In genomic region chr18:31649894-31650719, GRCh38 we compare ENCODE assay signal across 12 cellular contexts.
A peak's percentile ranks its signal among the peaks of the same experiment; 100 is the strongest.
DNase-seq lines count a peak whose midpoint lies in the region; ATAC-seq and TF ChIP-seq lines count a peak whose summit lies in the region.
"Had no signal": no experiment of that assay in that cellular context is flagged by ENCODE, and none has a peak within 500 bp of the region (broad histone marks: within the 10 kb centered on the region; RNA-seq: fewer than 3 reads in every experiment).

No MANE protein-coding gene starts in this region.

- no peaks in the 10 kb centered on the region for H3K9me3 ChIP-seq in RWPE2 (ENCODE audit: severe bottlenecking)
- no peaks in the 10 kb centered on the region for H3K9me3 ChIP-seq in effector memory CD4-positive, alpha-beta T cell (ENCODE audit: control insufficient read depth, low read length)
- H3K9me3 ChIP-seq: neutrophil, transverse colon had no signal

- H3K27ac ChIP-seq in RWPE2 (ENCODE audit: poor library complexity, severe bottlenecking): peak overlapping the region; percentile 49
- H3K27ac ChIP-seq in effector memory CD4-positive, alpha-beta T cell (ENCODE audit: insufficient read depth, low read length, poor library complexity, severe bottlenecking): no peak overlapping the region
- H3K27ac ChIP-seq: neutrophil, transverse colon had no signal

- peaks cover 17% of the 10 kb centered on the region for H3K4me1 ChIP-seq in RWPE2 (ENCODE audit: insufficient read depth, poor library complexity, severe bottlenecking)
- H3K4me1 ChIP-seq in effector memory CD4-positive, alpha-beta T cell (ENCODE audit: control insufficient read depth, insufficient read depth, low read length, poor library complexity, severe bottlenecking): no peaks in the 10 kb centered on the region
- H3K4me1 ChIP-seq: transverse colon had no signal

- no peaks in the 10 kb centered on the region for H3K27me3 ChIP-seq in RWPE2 (ENCODE audit: insufficient read depth, poor library complexity, severe bottlenecking)
- peaks cover 3% of the 10 kb centered on the region for H3K27me3 ChIP-seq in effector memory CD4-positive, alpha-beta T cell (replicated peaks; ENCODE audit: control insufficient read depth, insufficient read depth, low read length, poor library complexity, severe bottlenecking)
- H3K27me3 ChIP-seq: neutrophil, transverse colon had no signal

- no peak overlapping the region for H3K4me3 ChIP-seq in RWPE2 (ENCODE audit: severe bottlenecking)
- no peak overlapping the region for H3K4me3 ChIP-seq in effector memory CD4-positive, alpha-beta T cell (ENCODE audit: insufficient read depth, low read depth, low read length, poor library complexity, severe bottlenecking)
- H3K4me3 ChIP-seq: transverse colon had no signal

- H3K36me3 ChIP-seq in RWPE2 (ENCODE audit: low read depth): no peaks in the 10 kb centered on the region
- no peaks in the 10 kb centered on the region for H3K36me3 ChIP-seq in effector memory CD4-positive, alpha-beta T cell (ENCODE audit: control insufficient read depth, insufficient read depth, low read length)
- H3K36me3 ChIP-seq: neutrophil, transverse colon had no signal

- ATAC-seq in GM18511 (IDR thresholded peaks at IDR 0.05; ENCODE audit: unreplicated experiment) (peak; percentile 52), GM21381 (IDR thresholded peaks at IDR 0.05; ENCODE audit: unreplicated experiment) (peak; percentile 40), HG03025 (IDR thresholded peaks at IDR 0.05; ENCODE audit: low FRiP score, unreplicated experiment) (peak; percentile 39), RWPE2 (ENCODE audit: low read depth) (no peak)
- ATAC-seq: activated CD8-positive, alpha-beta T cell treated with anti-CD3 and anti-CD28 coated beads, Interleukin-2, amount 10 ng/mL, durations not matched to agents 7 days and 5 days had no signal

- DNase-seq in RWPE2 (ENCODE audit: low spot score) (no peak), midbrain (lab: John Stamatoyannopoulos, UW) (no peak), KBM-7 (no peak), SKM-1 (lab: John Stamatoyannopoulos, UW; ENCODE audit: unreplicated experiment) (no peak)
- DNase-seq in effector memory CD4-positive, alpha-beta T cell: no peak
- DNase-seq: activated CD8-positive, alpha-beta T cell treated with anti-CD3 and anti-CD28 coated beads, Interleukin-2, amount 10 ng/mL, durations not matched to agents 7 days and 5 days; C1 segment of cervical spinal cord; transverse colon had no signal

- in situ Hi-C loops in KBM-7 (cut with MboI; ENCODE audit: low pct_unique_long_range_greater_than_20kb, low sequenced_read_pairs): no loop called here

- no peak for TF ChIP-seq CTCF in RWPE2 (IDR thresholded peaks at IDR 0.05; ENCODE audit: poor library complexity, severe bottlenecking)
